ENCODE assay signal across 8 cellular contexts in the genomic region with DNA sequence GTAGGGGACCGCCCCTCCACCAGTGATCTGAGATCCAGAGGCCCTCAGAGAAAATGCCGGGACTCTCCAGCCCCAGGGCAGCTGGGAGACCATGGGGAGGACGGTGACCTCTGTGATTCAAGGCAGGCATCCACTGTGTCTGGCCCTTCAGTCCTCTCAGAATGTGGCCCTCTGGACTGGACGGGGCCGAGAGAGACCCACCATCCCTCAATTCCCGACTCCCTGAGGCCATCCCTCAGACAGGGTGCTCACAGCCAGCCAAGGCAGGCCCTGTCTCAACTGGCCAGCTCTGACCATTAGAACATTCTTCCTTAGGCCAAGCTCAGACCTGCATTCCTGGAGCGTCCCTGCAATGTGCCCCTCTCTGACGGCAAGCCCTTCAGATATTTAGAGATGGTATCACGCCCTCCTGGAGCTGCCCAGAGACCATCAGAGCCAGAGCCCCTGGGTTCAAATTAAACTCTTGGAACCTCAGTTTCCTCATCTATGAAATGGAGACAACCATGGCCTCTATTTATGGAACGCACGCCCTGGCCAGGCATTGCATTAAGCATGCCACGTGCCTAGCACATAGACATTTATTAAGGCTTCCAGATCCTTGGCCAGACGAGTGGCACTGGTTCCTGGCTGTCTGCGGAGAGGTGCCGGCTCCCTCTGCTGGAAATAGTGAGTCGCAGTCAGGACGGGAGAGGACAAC. TPM values are rescaled to one million over a fixed set of nuclear protein-coding genes. Genes with fewer than 3 reads are reported as not detected.
DNase-seq lines count a peak whose midpoint lies in the region; ATAC-seq and TF ChIP-seq lines count a peak whose summit lies in the region.

No MANE protein-coding gene starts in this region.

- H3K4me1 ChIP-seq in HAP-1 (no peaks in the 10 kb centered on the region), adrenal gland (replicated peaks in 1 of 2) (no peaks in the 10 kb centered on the region), left ventricle myocardium inferior (peaks cover 20% of the 10 kb centered on the region)

- intact Hi-C loops in adrenal gland (cut with DNase I), result loop anchor here (2.0 to 10.0 kb wide), 3 partner anchors 131 to 229 kb away; a partner anchor contains a TSS
- intact Hi-C loops in left ventricle myocardium inferior (cut with micrococcal nuclease), result loop anchor here (5.0 kb wide), 2 partner anchors 131 to 226 kb away; a partner anchor contains a TSS
- intact Hi-C loops in sciatic nerve (cut with DNase I), result loop anchor here (5.0 kb wide), 2 partner anchors 131 to 231 kb away; no protein-coding TSS in a partner anchor

- H3K27me3 ChIP-seq in HAP-1 (ENCODE audit: low read depth) (no peaks in the 10 kb centered on the region), adrenal gland (no peaks in the 10 kb centered on the region), left ventricle myocardium inferior (ENCODE audit: low read depth) (no peaks in the 10 kb centered on the region)

- H3K27ac ChIP-seq in adrenal gland (no peak overlapping the region), left ventricle myocardium inferior (replicated peaks) (no peak overlapping the region)

- in situ Hi-C loops in HAP-1 (cut with MboI; ENCODE audit: low sequenced_read_pairs), result loop anchor here (5.0 kb wide), 2 partner anchors 131 to 226 kb away; a partner anchor contains a TSS

- TF ChIP-seq CTCF in adrenal gland (IDR thresholded peaks at IDR 0.05), result peak; percentile 74 to 97 (median 92)
- TF ChIP-seq CTCF in left ventricle myocardium inferior (IDR thresholded peaks at IDR 0.05; ENCODE audit: borderline replicate concordance), result peak; percentile 91

- ATAC-seq in sciatic nerve (peak; percentile 87), HG03025 (IDR thresholded peaks at IDR 0.05; ENCODE audit: low FRiP score, unreplicated experiment) (no peak)

- TF ChIP-seq POLR2A in adrenal gland (IDR thresholded peaks at IDR 0.05), result no peak

- H3K4me3 ChIP-seq in HAP-1, result no peak overlapping the region
- no peak overlapping the region for H3K4me3 ChIP-seq in adrenal gland
- no peak overlapping the region for H3K4me3 ChIP-seq in left ventricle myocardium inferior

- DNase-seq in ELF-1 (ENCODE audit: low read depth, low spot score), result peak; percentile 83
- DNase-seq in HAP-1 (ENCODE audit: low spot score in 2 of 2), result peak; percentile 80 to 86
- peak; percentile 11 for DNase-seq in NCI-H1436 treated with DMSO at 0.1 percent for 48 hours (lab: John Stamatoyannopoulos, UW)
- peak; percentile 58 for DNase-seq in T follicular helper cell (ENCODE audit: low read depth)
- peak; percentile 82 to 96 (median 90) for DNase-seq in adrenal gland
- DNase-seq in left ventricle myocardium inferior, result peak; percentile 80
- DNase-seq in sciatic nerve (ENCODE audit: low spot score), result peak; percentile 87

- 15 to 43% (median 34%) methylated on average over 9 to 17 of the region's 17 CpGs for WGBS in adrenal gland, 4 donors

- H3K9me3 ChIP-seq in HAP-1 (no peaks in the 10 kb centered on the region), adrenal gland (replicated peaks in 1 of 3) (no peaks in the 10 kb centered on the region), left ventricle myocardium inferior (replicated peaks) (no peaks in the 10 kb centered on the region)

- H3K36me3 ChIP-seq in HAP-1 (replicated peaks), result no peaks in the 10 kb centered on the region
- no peaks in the 10 kb centered on the region for H3K36me3 ChIP-seq in adrenal gland (replicated peaks in 1 of 2)
- no peaks in the 10 kb centered on the region for H3K36me3 ChIP-seq in left ventricle myocardium inferior

RNA-seq across cellular contexts. Expression of a gene that starts 9.6 kb away (rescaled TPM):
- total RNA-seq in adrenal gland (under 1 TPM in 1 of 8 donors, not detected in 7; 0.32 TPM), left ventricle myocardium inferior (0.11 TPM), sciatic nerve (not detected)
- under 1 TPM in 1 of 3 donors, not detected in 2; 0.08 TPM for polyA plus RNA-seq in adrenal gland

RNA-seq across cellular contexts. Expression of a gene that starts 32.5 kb away (rescaled TPM):
- total RNA-seq in adrenal gland, result 100 to 1,000 TPM in 2 of 8 donors, 10 to 100 TPM in 6; 14.5 to 117 (median 58.2) TPM
- polyA plus RNA-seq in adrenal gland, result 10 to 100 TPM; 50.2 to 88.1 (median 74.1) TPM
- total RNA-seq in left ventricle myocardium inferior, result 93.7 TPM
- 104 TPM for total RNA-seq in sciatic nerve

Comparison
In these comparisons a context has a peak if more than half of its experiments do, and no peak if none do; other contexts are left out.
1. DNase-seq: peak in every context shown above with its lines; median percentile 90 in adrenal gland; 87 in sciatic nerve; 83 in ELF-1; 83 in HAP-1; 80 in left ventricle myocardium inferior; 58 in T follicular helper cell; 11 in NCI-H1436 treated with DMSO at 0.1 percent for 48 hours.